In genomic region chr2:224982226-224982625, GRCh38 we compare ENCODE assay signal across 8 cellular contexts.
DNase-seq lines count a peak whose midpoint lies in the region; ATAC-seq, FAIRE-seq and TF ChIP-seq lines count a peak whose summit lies in the region.

No MANE protein-coding gene starts in this region.

- DNase-seq in CD4-positive, alpha-beta T cell, result no peak
- DNase-seq in Peyer's patch, result no peak
- peak; percentile 74 for DNase-seq in fibroblast of gingiva (ENCODE audit: low read depth)
- peak in 52 of 56 donors; percentile 13 to 86 (median 68) for DNase-seq in nucleus accumbens (lab: John Stamatoyannopoulos, UW)
- no peak for DNase-seq in GM19239 (ENCODE audit: insufficient read length, low spot score)
- DNase-seq in NCI-H526 (lab: John Stamatoyannopoulos, UW), result no peak

- H3K4me3 Mint-ChIP-seq in CD4-positive, alpha-beta T cell, result no peak overlapping the region

- CTCF ChIA-PET in CD4-positive, alpha-beta T cell (lab: Charles Lee), result interaction anchor here (0.8 to 1.4 kb wide), 4 partner anchors 20 to 55 kb away, joined by 3 read pairs; no protein-coding TSS in a partner anchor

- no peaks in the 10 kb centered on the region for H3K27me3 ChIP-seq in CD4-positive, alpha-beta T cell (ENCODE audit: control insufficient read depth, insufficient read depth, low read length)
- no peaks in the 10 kb centered on the region for H3K27me3 ChIP-seq in Peyer's patch

- TF ChIP-seq POLR2A in Peyer's patch (IDR thresholded peaks at IDR 0.05), result no peak

- H3K27ac ChIP-seq in CD4-positive, alpha-beta T cell (ENCODE audit: low read depth, low read length), result no peak overlapping the region
- H3K27ac ChIP-seq in Peyer's patch, result peak overlapping the region in 3 of 4 donors; percentile 62 to 71 (median 68)

- peak overlapping the region; percentile 84 for H3K27ac Mint-ChIP-seq in CD4-positive, alpha-beta T cell

- FAIRE-seq in GM19239 (lab: Jason Lieb, UNC), result no peak

- H3K4me3 ChIP-seq in Peyer's patch, result peak overlapping the region in 1 of 4 donors; percentile 2

- H3K27me3 Mint-ChIP-seq in CD4-positive, alpha-beta T cell, result no peaks in the 10 kb centered on the region

- H3K36me3 Mint-ChIP-seq in CD4-positive, alpha-beta T cell (ENCODE audit: low read depth), result peaks cover 48% of the 10 kb centered on the region

- H3K4me1 ChIP-seq in Peyer's patch, result peaks cover 0 to 12% (median 0%) of the 10 kb centered on the region in 4 donors

- no peak for ATAC-seq in CD4-positive, alpha-beta T cell (ENCODE audit: poor library complexity)
- ATAC-seq in GM21825 (IDR thresholded peaks at IDR 0.05; ENCODE audit: unreplicated experiment), result no peak
- no peak for ATAC-seq in HG03354 (IDR thresholded peaks at IDR 0.05; ENCODE audit: poor library complexity, severe bottlenecking, unreplicated experiment)

- no peaks in the 10 kb centered on the region for H3K9me3 ChIP-seq in CD4-positive, alpha-beta T cell (ENCODE audit: control insufficient read depth, low read length)
- H3K9me3 ChIP-seq in Peyer's patch, result no peaks in the 10 kb centered on the region

- intact Hi-C loops in CD4-positive, alpha-beta T cell (cut with DNase I, micrococcal nuclease), result loop anchor here in 1 of 2 experiments (5.0 kb wide), 1 partner anchor 55 kb away; no protein-coding TSS in a partner anchor

- H3K36me3 ChIP-seq in Peyer's patch, result no peaks in the 10 kb centered on the region

- POLR2A ChIA-PET in CD4-positive, alpha-beta T cell (lab: Charles Lee), result interaction anchor here (0.6 to 1.8 kb wide), 6 partner anchors 9 to 70 kb away, joined by 3 to 4 read pairs (median 4); no protein-coding TSS in a partner anchor

- TF ChIP-seq CTCF in CD4-positive, alpha-beta T cell (IDR thresholded peaks at IDR 0.05), result no peak
- no peak for TF ChIP-seq CTCF in Peyer's patch (IDR thresholded peaks at IDR 0.05)

- H3K9me3 Mint-ChIP-seq in CD4-positive, alpha-beta T cell, result no peaks in the 10 kb centered on the region

- H3K4me1 Mint-ChIP-seq in CD4-positive, alpha-beta T cell (ENCODE audit: low read depth), result peaks cover 78% of the 10 kb centered on the region

Comparison
In these comparisons a context has a peak if more than half of its experiments do, and no peak if none do; other contexts are left out.
1. DNase-seq: peak in fibroblast of gingiva (single experiment) and nucleus accumbens (52 of 56); none in CD4-positive, alpha-beta T cell (0 of 10), Peyer's patch (0 of 3), GM19239 (single experiment) and NCI-H526 (0 of 2).